ENCODE assay signal across 1 cellular context in genomic region chr12:106369624-106370346, GRCh38.
TF ChIP-seq lines count a peak whose summit lies in the region.

No MANE protein-coding gene starts in this region.

TF ChIP-seq in HepG2, 621 proteins besides CTCF, POLR2A, EP300 and RAD21 (continued from another document):
- TF ChIP-seq E2F1 (CRISPR knock-in tag; IDR thresholded peaks at IDR 0.05): no peak
- no peak for TF ChIP-seq HMGA1 (CRISPR knock-in tag; conservative IDR thresholded peaks at IDR 0.05)
- no peak for TF ChIP-seq STAT5B (CRISPR knock-in tag; IDR thresholded peaks at IDR 0.05)
